In the genomic region with DNA sequence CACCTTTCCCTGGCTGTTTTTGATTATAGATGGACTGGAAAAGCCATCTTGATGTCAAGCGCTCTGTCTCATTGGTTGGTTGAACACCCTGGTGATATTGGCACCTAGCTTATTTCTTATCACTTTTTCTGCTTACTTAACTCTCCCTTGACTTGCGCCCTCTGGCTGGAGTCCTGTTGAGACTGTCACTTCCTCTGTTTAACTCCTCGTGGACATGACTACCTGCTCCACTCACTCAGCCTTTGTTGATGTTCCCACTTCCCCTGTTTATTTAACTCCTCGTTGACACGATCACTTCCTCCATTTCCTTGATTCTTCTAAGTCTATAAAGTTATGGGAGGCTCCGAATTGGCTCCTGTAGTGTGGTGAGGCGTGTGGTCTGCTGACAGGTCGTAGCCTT, we compare ENCODE assay signal across 8 cellular contexts. TPM values are rescaled to one million over a fixed set of nuclear protein-coding genes. Genes with fewer than 3 reads are reported as not detected.
DNase-seq lines count a peak whose midpoint lies in the region; ATAC-seq, FAIRE-seq and TF ChIP-seq lines count a peak whose summit lies in the region.
"Not testable (repeated sequence)": the region's sequence is repeated elsewhere in the genome, so short reads cannot be mapped to it uniquely, and the experiment has no call there.

No MANE protein-coding gene starts in this region.

- H3K36me3 Mint-ChIP-seq in endothelial cell (ENCODE audit: low read depth, unreplicated experiment), result peaks cover 48% of the 10 kb centered on the region

- H2BK15ac ChIP-seq in IMR-90 (ENCODE audit: low read depth, low read length), result not testable (repeated sequence)

- peaks cover 24% of the 10 kb centered on the region for H3K4me1 Mint-ChIP-seq in endothelial cell (ENCODE audit: unreplicated experiment)

- H4K8ac ChIP-seq in IMR-90 (ENCODE audit: low read depth in 2 of 2, low read length in 2 of 2), result not testable (repeated sequence)

- POLR2A ChIA-PET in IMR-90 (lab: Charles Lee; ENCODE audit: unreplicated experiment), result not testable (repeated sequence)
- POLR2A ChIA-PET in K562 (lab: Yijun Ruan, JAX), result interaction anchor here (0.6 kb wide), 1 partner anchor 105 kb away, joined by 3 read pairs; no protein-coding TSS in a partner anchor

- not testable (repeated sequence) for TF ChIP-seq EP300 in K562 (IDR thresholded peaks at IDR 0.05; ENCODE audit: low read length)

- not testable (repeated sequence) for H3K9me3 Mint-ChIP-seq in endothelial cell (ENCODE audit: unreplicated experiment)

- peak overlapping the region; percentile 70; the same call in 1 of the 2 replicates for H2AK5ac ChIP-seq in IMR-90 (ENCODE audit: low read depth, low read length)

- ATAC-seq in IMR-90 (ENCODE audit: low read depth) (peak; percentile 25; the same call in 1 of the 2 replicates), K562 (peak; percentile 44; the same call in 1 of the 3 replicates), left lung (peak; percentile 78)
- ATAC-seq in RWPE2 (ENCODE audit: low read depth), result not testable (repeated sequence)

- intact Hi-C loops in IMR-90 (cut with micrococcal nuclease); K562 (cut with micrococcal nuclease); left lung (cut with DNase I): not testable (repeated sequence)

- dilution Hi-C loops in IMR-90 (cut with HindIII; ENCODE audit: low sequenced_read_pairs, unreplicated experiment), result not testable (repeated sequence)

- WGBS in IMR-90 (ENCODE audit: extremely low coverage in 2 of 2, insufficient read length in 1 of 2), 2 experiments, result 73% methylated on average over 2 of the region's 8 CpGs; no CpG with 5 or more reads in 1 of the 2 experiments
- 39% methylated on average over 8 of the region's 8 CpGs for WGBS in K562 (ENCODE audit: insufficient coverage, low coverage, missing lambda C conversion rate)

- not testable (repeated sequence) for H3K18ac ChIP-seq in IMR-90 (ENCODE audit: low read depth, low read length)

- H3K4me1 ChIP-seq in IMR-90 (ENCODE audit: control insufficient read depth, insufficient read depth, low read length), result peaks cover 16% of the 10 kb centered on the region
- H3K4me1 ChIP-seq in RWPE2 (ENCODE audit: insufficient read depth, poor library complexity, severe bottlenecking), result not testable (repeated sequence)
- peaks cover 5 to 25% of the 10 kb centered on the region in 2 experiments; a peak in 4 of 5 replicates for H3K4me1 ChIP-seq in K562 (replicated peaks in 1 of 2; ENCODE audit: control insufficient read depth in 2 of 2, insufficient read depth in 2 of 2, low read length in 2 of 2)
- H3K4me1 ChIP-seq in left lung, result peaks cover 0 to 17% of the 10 kb centered on the region in 2 donors

- not testable (repeated sequence) for H3K4ac ChIP-seq in IMR-90 (ENCODE audit: low read depth, low read length)

- not testable (repeated sequence) for BruUV-seq in IMR-90 (replicated peaks; lab: Mats Ljungman, UMichigan); K562 (replicated peaks; lab: Mats Ljungman, UMichigan)

- H3K27me3 Mint-ChIP-seq in endothelial cell (ENCODE audit: unreplicated experiment), result peaks cover 11% of the 10 kb centered on the region

- H3K79me1 ChIP-seq in IMR-90 (ENCODE audit: low read depth in 1 of 2, low read length in 2 of 2), result peaks cover 18 to 63% of the 10 kb centered on the region in 2 experiments; a peak in 3 of 4 replicates

- H3K4me3 ChIP-seq in IMR-90 (ENCODE audit: insufficient read depth, low read depth, low read length); RWPE2 (ENCODE audit: severe bottlenecking); K562; fibroblast of the aortic adventitia (ENCODE audit: low read depth, low read length); left lung: not testable (repeated sequence)

- H2AFZ ChIP-seq in IMR-90 (replicated peaks; ENCODE audit: low read length, poor library complexity), result not testable (repeated sequence)
- H2AFZ ChIP-seq in K562 (ENCODE audit: low read depth, low read length), result peak overlapping the region; percentile 62; the same call in 1 of the 2 replicates

- CTCF ChIA-PET in IMR-90 (lab: Yijun Ruan, JAX); K562 (lab: Yijun Ruan, JAX; ENCODE audit: low intra/inter-chr PET ratio): not testable (repeated sequence)

- not testable (repeated sequence) for H2BK20ac ChIP-seq in IMR-90 (ENCODE audit: low read depth, low read length)

- H3K56ac ChIP-seq in IMR-90 (ENCODE audit: extremely low read depth, insufficient read depth, low read length), result not testable (repeated sequence)

- H3K27me3 ChIP-seq in IMR-90 (ENCODE audit: control insufficient read depth, insufficient read depth, low read length); RWPE2 (ENCODE audit: insufficient read depth, poor library complexity, severe bottlenecking); left lung: not testable (repeated sequence)
- peaks cover 0 to 19% of the 10 kb centered on the region in 2 experiments; a peak in 2 of 5 replicates for H3K27me3 ChIP-seq in K562 (ENCODE audit: control insufficient read depth in 2 of 2, insufficient read depth in 2 of 2, low read length in 2 of 2)

- FAIRE-seq in K562 (lab: Jason Lieb, UNC), result not testable (repeated sequence)

- H3K14ac ChIP-seq in IMR-90 (replicated peaks; ENCODE audit: low read depth, low read length), result not testable (repeated sequence)

- H3K23ac ChIP-seq in IMR-90 (ENCODE audit: low read depth, low read length), result not testable (repeated sequence)

- H2BK120ac ChIP-seq in IMR-90 (ENCODE audit: low read depth, low read length), result not testable (repeated sequence)

- H3K27ac Mint-ChIP-seq in endothelial cell (ENCODE audit: unreplicated experiment), result not testable (repeated sequence)

- not testable (repeated sequence) for H3K79me2 ChIP-seq in K562 (ENCODE audit: control insufficient read depth, insufficient read depth, low read length)

- not testable (repeated sequence) for H2AK9ac ChIP-seq in IMR-90 (replicated peaks; ENCODE audit: low read depth, low read length, poor library complexity)

- peak overlapping the region; percentile 38 for H3K4me3 Mint-ChIP-seq in endothelial cell (ENCODE audit: unreplicated experiment)

- in situ Hi-C loops in IMR-90 (cut with MboI; ENCODE audit: low sequenced_read_pairs), result not testable (repeated sequence)
- in situ Hi-C loops in K562 (cut with MboI), result loop anchor here (10.0 kb wide), 1 partner anchor 126 kb away; a partner anchor contains a TSS

- H3K9ac ChIP-seq in IMR-90 (ENCODE audit: low read depth, low read length); K562 (ENCODE audit: insufficient read depth in 1 of 2, low read depth in 2 of 2, low read length in 2 of 2): not testable (repeated sequence)

- not testable (repeated sequence) for H3K9me3 ChIP-seq in IMR-90 (ENCODE audit: control insufficient read depth, insufficient read depth, low read length); RWPE2 (ENCODE audit: severe bottlenecking); K562 (replicated peaks; ENCODE audit: control insufficient read depth, insufficient read depth, low read depth, low read length); left lung

- not testable (repeated sequence) for TF ChIP-seq RAD21 in IMR-90 (IDR thresholded peaks at IDR 0.05; ENCODE audit: low read length)
- TF ChIP-seq RAD21 in K562 (CRISPR knock-in tag; conservative IDR thresholded peaks at IDR 0.05 in 1 of 2, IDR thresholded peaks at IDR 0.05 in 1 of 2), result peak in 1 of 2 experiments; percentile 35; a peak in 1 of 4 replicates

- H3K4me2 ChIP-seq in IMR-90 (ENCODE audit: low read depth, low read length); K562 (ENCODE audit: insufficient read depth, low read length): not testable (repeated sequence)

- not testable (repeated sequence) for TF ChIP-seq POLR2A in IMR-90 (IDR thresholded peaks at IDR 0.05; ENCODE audit: low read depth, low read length); K562 (conservative IDR thresholded peaks at IDR 0.05)

- DNase-seq in ELR (ENCODE audit: low read depth) (peak; percentile 75), IMR-90 (peak; percentile 50), K562 (ENCODE audit: extremely low read depth in 1 of 4, low spot score in 3 of 4) (peak in 1 of 4 experiments; percentile 11), pulmonary artery endothelial cell (ENCODE audit: low read depth, low spot score) (peak; percentile 56)
- DNase-seq in RWPE2 (ENCODE audit: low spot score); endothelial cell (ENCODE audit: low spot score); fibroblast of the aortic adventitia (ENCODE audit: low read depth); left lung: not testable (repeated sequence)

- H3K27ac ChIP-seq in IMR-90 (ENCODE audit: insufficient read depth, low read length), result 0 out of 2 replicates have a peak overlapping the region, but pooled peaks have one; percentile 15
- peak overlapping the region; percentile 53 for H3K27ac ChIP-seq in RWPE2 (ENCODE audit: poor library complexity, severe bottlenecking)
- H3K27ac ChIP-seq in K562 (ENCODE audit: extremely low read depth, low read depth, low read length); left lung: not testable (repeated sequence)

- peak overlapping the region; percentile 38 for H2BK5ac ChIP-seq in IMR-90 (ENCODE audit: low read depth, low read length, poor library complexity, severe bottlenecking)

- H4K91ac ChIP-seq in IMR-90 (ENCODE audit: insufficient read depth, low read depth, low read length), result not testable (repeated sequence)

- peaks cover 69% of the 10 kb centered on the region for H3K36me3 ChIP-seq in IMR-90 (ENCODE audit: control insufficient read depth, insufficient read depth, low read length)
- H3K36me3 ChIP-seq in RWPE2 (ENCODE audit: low read depth), result peaks cover 74% of the 10 kb centered on the region
- H3K36me3 ChIP-seq in K562 (ENCODE audit: control insufficient read depth, insufficient read depth, low read length), result not testable (repeated sequence)
- peaks cover 0 to 61% of the 10 kb centered on the region in 2 donors for H3K36me3 ChIP-seq in left lung

- peaks cover 72% of the 10 kb centered on the region for H4K20me1 ChIP-seq in IMR-90 (ENCODE audit: insufficient read depth, low read length)
- not testable (repeated sequence) for H4K20me1 ChIP-seq in K562 (replicated peaks; ENCODE audit: control insufficient read depth, insufficient read depth, low read length)

- not testable (repeated sequence) for H4K5ac ChIP-seq in IMR-90 (ENCODE audit: low read depth, low read length)

- H3K9me1 ChIP-seq in IMR-90 (ENCODE audit: insufficient read depth, low read length), result peaks cover 23% of the 10 kb centered on the region
- not testable (repeated sequence) for H3K9me1 ChIP-seq in K562 (ENCODE audit: control insufficient read depth, insufficient read depth, low read length)

- TF ChIP-seq CTCF in IMR-90 (conservative IDR thresholded peaks at IDR 0.05; ENCODE audit: low read depth, low read length) (0 out of 2 replicates have a peak, but pooled peaks have one; percentile 4), K562 (IDR thresholded peaks at IDR 0.05 in 2 of 3, conservative IDR thresholded peaks at IDR 0.05 in 1 of 3; ENCODE audit: insufficient read depth in 2 of 3, low read depth in 1 of 3, low read length in 3 of 3) (peak in 2 of 3 experiments; percentile 8 to 28; a peak in 1 of 6 replicates), fibroblast of the aortic adventitia (IDR thresholded peaks at IDR 0.05; ENCODE audit: insufficient read depth, low read length) (peak; percentile 15)
- not testable (repeated sequence) for TF ChIP-seq CTCF in RWPE2 (IDR thresholded peaks at IDR 0.05; ENCODE audit: poor library complexity, severe bottlenecking); endothelial cell (IDR thresholded peaks at IDR 0.05; ENCODE audit: unreplicated experiment); left lung (IDR thresholded peaks at IDR 0.05)

RNA-seq across cellular contexts. Expression of a gene that starts 43.0 kb away (rescaled TPM):
- total RNA-seq in IMR-90 (2012; rRNA removed) (9.3 and 17.8 TPM in 2 replicates), K562 (2014; rRNA removed) (0.33 and 0.86 TPM in 2 replicates), K562 (2014; rRNA removed; fragmentation: Illumina TruSeq; extraction: Trizol) (0.06 and 0.25 TPM in 2 replicates), K562 (2015; rRNA removed; fragmentation: Illumina TruSeq; extraction: Trizol) (0.29 and 0.57 TPM in 2 replicates), K562 (2021) (1.4 and 2.7 TPM in 2 replicates), endothelial cell (ENCODE audit: unreplicated experiment) (70.5 TPM), fibroblast of the aortic adventitia (ENCODE audit: low replicate concordance) (36.6 and 38.3 TPM in 2 replicates), left lung (10 to 100 TPM; 49.1 to 51.0 TPM), pulmonary artery endothelial cell (44.8 and 45.1 TPM in 2 replicates)
- polyA plus RNA-seq in IMR-90 (2012; rRNA removed) (42.7 and 43.3 TPM in 2 replicates), K562 (2011; rRNA removed) (0.12 and 0.71 TPM in 2 replicates), K562 (2014; fragmentation: Illumina TruSeq; extraction: Trizol) (0.68 and 0.70 TPM in 2 replicates), K562 (2014; fragmentation: Nextera tagmentation; extraction: Ambion mirVana) (under 1 TPM; 0.01 to 0.03 TPM), K562 (2014; rRNA removed) (0.69 and 1.6 TPM in 2 replicates)
- polyA plus RNA-seq in IMR-90 (2012; cell fraction: cytosol; rRNA removed), result 30.0 and 40.5 TPM in 2 replicates
- polyA plus RNA-seq in IMR-90 (2012; cell fraction: nucleus; rRNA removed; ENCODE audit: low replicate concordance), result 56.1 and 68.3 TPM in 2 replicates
- 5.4 and 10.3 TPM in 2 replicates for total RNA-seq in K562 (2011; cell fraction: chromatin; rRNA removed; ENCODE audit: low replicate concordance)
- 3.6 and 6.0 TPM in 2 replicates for total RNA-seq in K562 (2011; cell fraction: nucleolus; rRNA removed)
- total RNA-seq in K562 (2011; cell fraction: nucleoplasm; rRNA removed), result 4.4 and 6.6 TPM in 2 replicates
- 0.10 and 1.00 TPM in 2 replicates for polyA plus RNA-seq in K562 (2011; cell fraction: cytosol; rRNA removed)
- 0.80 and 2.2 TPM in 2 replicates for polyA plus RNA-seq in K562 (2011; cell fraction: nucleus; rRNA removed)
- polyA plus RNA-seq in K562 (2012), result 0.52 and 0.68 TPM in 2 replicates
- polyA minus RNA-seq in K562 (2011; rRNA and poly(A)+ RNA removed), result 0.24 and 1.6 TPM in 2 replicates
- polyA minus RNA-seq in K562 (2011; cell fraction: cytosol; rRNA and poly(A)+ RNA removed), result 0.18 and 1.4 TPM in 2 replicates
- polyA minus RNA-seq in K562 (2011; cell fraction: nucleus; rRNA and poly(A)+ RNA removed), result 1.7 and 3.0 TPM in 2 replicates
